16 cellular contexts compared by ENCODE assay signal in genomic region chr3:188827593-188827992, GRCh38.
DNase-seq lines count a peak whose midpoint lies in the region; ATAC-seq, FAIRE-seq and TF ChIP-seq lines count a peak whose summit lies in the region.
"Had no signal": no experiment of that assay in that cellular context is flagged by ENCODE, and none has a peak within 500 bp of the region (broad histone marks: within the 10 kb centered on the region; RNA-seq: fewer than 3 reads in every experiment).

No MANE protein-coding gene starts in this region.

- no peak overlapping the region for H2AFZ ChIP-seq in astrocyte (ENCODE audit: low read depth, low read length)

- TF ChIP-seq CTCF in astrocyte (IDR thresholded peaks at IDR 0.05; ENCODE audit: insufficient read depth, low read depth, low read length) (no peak), fibroblast of the aortic adventitia (IDR thresholded peaks at IDR 0.05; ENCODE audit: insufficient read depth, low read length) (no peak), nephron (IDR thresholded peaks at IDR 0.05; ENCODE audit: unreplicated experiment in 3 of 3) (no peak)

- no peak overlapping the region for H3K4me2 ChIP-seq in astrocyte (ENCODE audit: low read length)

- DNase-seq in EH (ENCODE audit: low read depth) (peak; percentile 37), astrocyte (ENCODE audit: low read depth) (peak; percentile 40), fibroblast of the aortic adventitia (ENCODE audit: low read depth) (peak; percentile 18), KBM-7 (no peak), CD1c-positive myeloid dendritic cell (ENCODE audit: extremely low spot score) (no peak)
- DNase-seq: DMS 273 treated with DMSO at 0.1 percent for 48 hours, Kasumi-1, NCI-H1105 treated with DMSO at 0.1 percent for 48 hours, NCI-H187 treated with DMSO at 0.1 percent for 48 hours, NCI-H748 treated with DMSO at 0.1 percent for 48 hours, PC-3 had no signal

- peaks cover 11% of the 10 kb centered on the region for H3K4me1 Mint-ChIP-seq in astrocyte (ENCODE audit: low read depth, unreplicated experiment)
- H3K4me1 Mint-ChIP-seq in nephron: peaks cover 46% of the 10 kb centered on the region
- H3K4me1 Mint-ChIP-seq: B cell had no signal

- no peaks in the 10 kb centered on the region for H3K9me3 Mint-ChIP-seq in astrocyte (ENCODE audit: unreplicated experiment)
- no peaks in the 10 kb centered on the region for H3K9me3 Mint-ChIP-seq in nephron

- no peaks in the 10 kb centered on the region for H3K9me3 ChIP-seq in astrocyte (ENCODE audit: insufficient read depth, low read depth, low read length)

- no peak overlapping the region for H3K4me3 Mint-ChIP-seq in astrocyte (ENCODE audit: unreplicated experiment)
- peak overlapping the region in 1 of 3 experiments; percentile 1 for H3K4me3 Mint-ChIP-seq in nephron
- H3K4me3 Mint-ChIP-seq: B cell had no signal

- H3K9ac ChIP-seq in astrocyte (ENCODE audit: low read length): no peak overlapping the region

- peaks cover 13% of the 10 kb centered on the region for H3K79me2 ChIP-seq in astrocyte (ENCODE audit: insufficient read depth, low read length)

- H3K27me3 ChIP-seq in astrocyte (ENCODE audit: insufficient read depth, low read length): no peaks in the 10 kb centered on the region

- no peaks in the 10 kb centered on the region for H3K27me3 Mint-ChIP-seq in astrocyte (ENCODE audit: low read depth, unreplicated experiment)
- no peaks in the 10 kb centered on the region for H3K27me3 Mint-ChIP-seq in nephron (ENCODE audit: low read depth)
- H3K27me3 Mint-ChIP-seq: B cell had no signal

- H3K36me3 ChIP-seq in astrocyte (ENCODE audit: insufficient read depth, low read length): no peaks in the 10 kb centered on the region

- H3K4me1 ChIP-seq in astrocyte (ENCODE audit: insufficient read depth, low read length): no peaks in the 10 kb centered on the region

- no peak for ATAC-seq in HG02981 (IDR thresholded peaks at IDR 0.05; ENCODE audit: unreplicated experiment)
- ATAC-seq: HepG2, PC-3 had no signal

- H3K27ac Mint-ChIP-seq in astrocyte (ENCODE audit: unreplicated experiment) (no peak overlapping the region), nephron (peak overlapping the region; percentile 21 to 77 (median 40))
- H3K27ac Mint-ChIP-seq: B cell had no signal

- H3K27ac ChIP-seq in astrocyte (ENCODE audit: low read depth, low read length): no peak overlapping the region

- FAIRE-seq in astrocyte (lab: Jason Lieb, UNC): no peak
- FAIRE-seq: H54, HepG2 had no signal

- in situ Hi-C loops in KBM-7 (cut with MboI; ENCODE audit: low pct_unique_long_range_greater_than_20kb, low sequenced_read_pairs): no loop called here

- H3K4me3 ChIP-seq in astrocyte (ENCODE audit: insufficient read depth, low read depth, low read length) (no peak overlapping the region), fibroblast of the aortic adventitia (ENCODE audit: low read depth, low read length) (no peak overlapping the region)

- H3K36me3 Mint-ChIP-seq in astrocyte (ENCODE audit: low read depth, unreplicated experiment) (peaks cover 2% of the 10 kb centered on the region), nephron (ENCODE audit: low read depth) (no peaks in the 10 kb centered on the region)

- peaks cover 48% of the 10 kb centered on the region for H4K20me1 ChIP-seq in astrocyte (ENCODE audit: insufficient read depth, low read length)

Comparison
In these comparisons a context has a peak if more than half of its experiments do, and no peak if none do; other contexts are left out.
1. DNase-seq: peak in EH (single experiment), astrocyte (single experiment) and fibroblast of the aortic adventitia (single experiment); none in KBM-7 (single experiment) and CD1c-positive myeloid dendritic cell (single experiment).